ENCODE assay signal across 1 cellular context in genomic region chr2:113156278-113157107, GRCh38.
TF ChIP-seq lines count a peak whose summit lies in the region.

No MANE protein-coding gene starts in this region.

TF ChIP-seq in liver, 16 proteins besides CTCF, POLR2A, EP300 and RAD21 (continued from another document):
- no peak for TF ChIP-seq ATF3 (IDR thresholded peaks at IDR 0.05)
- peak in 1 of 2 donors; percentile 64 for TF ChIP-seq RXRA (IDR thresholded peaks at IDR 0.05)
- TF ChIP-seq GABPA (IDR thresholded peaks at IDR 0.05 in 1 of 2, conservative IDR thresholded peaks at IDR 0.05 in 1 of 2): peak in 1 of 2 donors; percentile 8
- peak in 1 of 2 donors; percentile 28 for TF ChIP-seq JUND (IDR thresholded peaks at IDR 0.05)
- TF ChIP-seq HNF4A (conservative IDR thresholded peaks at IDR 0.05): peak; percentile 77 to 80
- TF ChIP-seq NR2F2 (IDR thresholded peaks at IDR 0.05): no peak
- TF ChIP-seq TAF1 (conservative IDR thresholded peaks at IDR 0.05): peak; percentile 92
- no peak for TF ChIP-seq EGR1 (IDR thresholded peaks at IDR 0.05; ENCODE audit: low read depth in 2 of 2)
- peak; percentile 78 for TF ChIP-seq YY1 (IDR thresholded peaks at IDR 0.05)
- TF ChIP-seq FOXA2 (IDR thresholded peaks at IDR 0.05): no peak
- TF ChIP-seq FOXA1 (IDR thresholded peaks at IDR 0.05): no peak
